29 cellular contexts compared by ENCODE assay signal in the genomic region with DNA sequence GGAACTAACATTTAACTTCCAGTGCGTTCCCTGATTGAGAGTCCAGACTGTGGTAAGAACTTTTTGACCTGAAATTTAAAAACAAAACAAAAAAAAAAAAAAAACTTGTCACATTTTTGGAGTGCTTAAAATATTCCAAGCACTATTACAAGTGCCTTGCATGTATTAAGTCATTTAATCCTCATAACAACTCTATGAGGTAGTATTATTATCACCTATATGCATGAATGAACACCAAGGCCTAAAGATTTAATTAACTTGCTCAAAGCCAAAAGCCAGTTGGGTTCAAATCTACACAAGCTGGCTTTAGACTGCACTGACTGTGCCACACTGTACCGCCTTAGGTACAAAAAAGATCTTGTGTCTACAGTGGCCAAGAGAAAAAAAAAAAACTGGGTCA. TPM values are rescaled to one million over a fixed set of nuclear protein-coding genes. Genes with fewer than 3 reads are reported as not detected.
A peak's percentile ranks its signal among the peaks of the same experiment; 100 is the strongest.
DNase-seq lines count a peak whose midpoint lies in the region; ATAC-seq, FAIRE-seq and TF ChIP-seq lines count a peak whose summit lies in the region.
"Had no signal": no experiment of that assay in that cellular context is flagged by ENCODE, and none has a peak within 500 bp of the region (broad histone marks: within the 10 kb centered on the region; RNA-seq: fewer than 3 reads in every experiment).

No MANE protein-coding gene starts in this region.

- H3K9me3 ChIP-seq in CD8-positive, alpha-beta T cell (ENCODE audit: low read length), result no peaks in the 10 kb centered on the region
- H3K9me3 ChIP-seq in astrocyte (ENCODE audit: insufficient read depth, low read depth, low read length) (no peaks in the 10 kb centered on the region), smooth muscle cell (replicated peaks; ENCODE audit: low read depth) (no peaks in the 10 kb centered on the region)
- H3K9me3 ChIP-seq: adrenal gland, body of pancreas, right lobe of liver, upper lobe of left lung had no signal

- H3K79me2 ChIP-seq in astrocyte (ENCODE audit: insufficient read depth, low read length), result no peaks in the 10 kb centered on the region
- H3K79me2 ChIP-seq in mesendoderm (ENCODE audit: control insufficient read depth, insufficient read depth, low read length), result no peaks in the 10 kb centered on the region
- no peaks in the 10 kb centered on the region for H3K79me2 ChIP-seq in smooth muscle cell (ENCODE audit: low read depth)

- H3K27me3 ChIP-seq in CD8-positive, alpha-beta T cell (ENCODE audit: insufficient read depth, low read length), result no peaks in the 10 kb centered on the region
- H3K27me3 ChIP-seq in astrocyte (ENCODE audit: insufficient read depth, low read length), result no peaks in the 10 kb centered on the region
- H3K27me3 ChIP-seq in mesendoderm (ENCODE audit: insufficient read depth, low read length, poor library complexity), result no peaks in the 10 kb centered on the region
- no peaks in the 10 kb centered on the region for H3K27me3 ChIP-seq in smooth muscle cell (ENCODE audit: low read depth)
- H3K27me3 ChIP-seq: adrenal gland, body of pancreas, right lobe of liver, upper lobe of left lung had no signal

- H3K27me3 Mint-ChIP-seq in CD8-positive, alpha-beta T cell (ENCODE audit: low read depth), result no peaks in the 10 kb centered on the region
- H3K27me3 Mint-ChIP-seq in astrocyte (ENCODE audit: low read depth, unreplicated experiment), result no peaks in the 10 kb centered on the region
- H3K27me3 Mint-ChIP-seq: activated CD4-positive, alpha-beta T cell treated with anti-CD3 and anti-CD28 coated beads for 36 hours; activated CD8-positive, alpha-beta T cell treated with anti-CD3 and anti-CD28 coated beads for 36 hours had no signal

- H3K56ac ChIP-seq in mesendoderm (ENCODE audit: low read length), result no peak overlapping the region

- no peaks in the 10 kb centered on the region for H3K4me1 Mint-ChIP-seq in CD8-positive, alpha-beta T cell (ENCODE audit: low read depth)
- peaks cover 15% of the 10 kb centered on the region for H3K4me1 Mint-ChIP-seq in astrocyte (ENCODE audit: low read depth, unreplicated experiment)
- H3K4me1 Mint-ChIP-seq: activated CD4-positive, alpha-beta T cell treated with anti-CD3 and anti-CD28 coated beads for 36 hours had no signal

- no peak overlapping the region for H2BK120ac ChIP-seq in mesendoderm (ENCODE audit: low read depth, low read length)

- no peaks in the 10 kb centered on the region for H3K4me1 ChIP-seq in CD8-positive, alpha-beta T cell (ENCODE audit: insufficient read depth, low read length)
- H3K4me1 ChIP-seq in astrocyte (ENCODE audit: insufficient read depth, low read length), result peaks cover 7% of the 10 kb centered on the region
- H3K4me1 ChIP-seq in mesendoderm (ENCODE audit: control insufficient read depth, low read depth, low read length), result no peaks in the 10 kb centered on the region
- peaks cover 10% of the 10 kb centered on the region for H3K4me1 ChIP-seq in smooth muscle cell (ENCODE audit: low read depth)
- H3K4me1 ChIP-seq: adrenal gland, body of pancreas, right lobe of liver, upper lobe of left lung had no signal

- TF ChIP-seq CTCF in CD8-positive, alpha-beta T cell (IDR thresholded peaks at IDR 0.05), result no peak
- TF ChIP-seq CTCF in astrocyte (IDR thresholded peaks at IDR 0.05; ENCODE audit: insufficient read depth, low read depth, low read length) (no peak), smooth muscle cell (IDR thresholded peaks at IDR 0.05; ENCODE audit: borderline replicate concordance, insufficient read depth, poor library complexity, severe bottlenecking) (no peak), coronary artery (IDR thresholded peaks at IDR 0.05) (no peak)

- no peak overlapping the region for H2AK5ac ChIP-seq in mesendoderm (ENCODE audit: low read length)

- no peak overlapping the region for H3K23ac ChIP-seq in mesendoderm (ENCODE audit: low read length)

- H3K79me1 ChIP-seq in mesendoderm (ENCODE audit: low read length), result no peaks in the 10 kb centered on the region

- H3K4me3 ChIP-seq in CD8-positive, alpha-beta T cell (ENCODE audit: low read depth, low read length), result no peak overlapping the region
- no peak overlapping the region for H3K4me3 ChIP-seq in astrocyte (ENCODE audit: insufficient read depth, low read depth, low read length)
- no peak overlapping the region for H3K4me3 ChIP-seq in mesendoderm (ENCODE audit: low read length)
- H3K4me3 ChIP-seq in smooth muscle cell, result no peak overlapping the region
- H3K4me3 ChIP-seq in coronary artery, result no peak overlapping the region
- H3K4me3 ChIP-seq: adrenal gland, body of pancreas, right lobe of liver, upper lobe of left lung had no signal

- no CpG with 5 or more reads among the region's 2 CpGs for WGBS in mesendoderm (ENCODE audit: extremely low coverage, insufficient coverage, low lambda C conversion rate)
- 98% methylated on average over 2 of the region's 2 CpGs for WGBS in smooth muscle cell (ENCODE audit: low lambda C conversion rate)

- H4K8ac ChIP-seq in mesendoderm (ENCODE audit: low read depth, low read length), result no peak overlapping the region

- H3K36me3 ChIP-seq in CD8-positive, alpha-beta T cell (ENCODE audit: insufficient read depth, low read length), result peaks cover 9% of the 10 kb centered on the region
- H3K36me3 ChIP-seq in astrocyte (ENCODE audit: insufficient read depth, low read length) (no peaks in the 10 kb centered on the region), mesendoderm (ENCODE audit: control insufficient read depth, insufficient read depth, low read length) (no peaks in the 10 kb centered on the region), smooth muscle cell (ENCODE audit: low read depth) (no peaks in the 10 kb centered on the region)
- H3K36me3 ChIP-seq: adrenal gland, right lobe of liver had no signal

- no peak overlapping the region for H4K5ac ChIP-seq in mesendoderm (ENCODE audit: low read length)

- no peaks in the 10 kb centered on the region for H3K9me3 Mint-ChIP-seq in CD8-positive, alpha-beta T cell
- H3K9me3 Mint-ChIP-seq in astrocyte (ENCODE audit: unreplicated experiment), result peaks cover 8% of the 10 kb centered on the region
- H3K9me3 Mint-ChIP-seq: activated CD8-positive, alpha-beta T cell treated with anti-CD3 and anti-CD28 coated beads for 36 hours; activated naive CD4-positive, alpha-beta T cell treated with anti-CD3 and anti-CD28 coated beads for 36 hours; activated T-helper 1 cell treated with anti-CD3 and anti-CD28 coated beads, Interleukin-12 subunit alpha, Interleukin-12 subunit beta, Interleukin-2, Interleukin-4 antibody, amounts not matched to agents 30 ng/mL and 10 ng/mL and 1 ng/mL, durations not matched to agents 14 hours and 24 hours and 36 hours; T-helper 2 cell treated with Interferon-gamma antibody and Interleukin-4, amounts not matched to agents 5 μg/mL and 100 μg/mL, for 36 hours had no signal

- intact Hi-C loops in CD8-positive, alpha-beta T cell (cut with DNase I, micrococcal nuclease), result no loop called here

- no peak for FAIRE-seq in astrocyte (lab: Jason Lieb, UNC)
- FAIRE-seq: frontal cortex had no signal

- no peak for DNase-seq in CD8-positive, alpha-beta T cell
- DNase-seq in astrocyte (ENCODE audit: low read depth), result peak; percentile 16
- DNase-seq in mesendoderm, result peak; percentile 8
- DNase-seq in smooth muscle cell (lab: John Stamatoyannopoulos, UW; ENCODE audit: unreplicated experiment), result no peak
- DNase-seq in coronary artery (ENCODE audit: low spot score), result no peak
- DNase-seq in hippocampal formation (lab: John Stamatoyannopoulos, UW), result no peak
- DNase-seq in stimulated activated naive CD8-positive, alpha-beta T cell treated with anti-CD3 and anti-CD28 coated beads, Interleukin-15, Interleukin-2, amounts not matched to agents 100 U/mL and 50 U/mL, for 24 hours, result no peak
- DNase-seq: activated CD4-positive, alpha-beta T cell treated with anti-CD3 and anti-CD28 coated beads for 36 hours; activated CD8-positive, alpha-beta memory T cell treated with anti-CD3 and anti-CD28 coated beads, Interleukin-2, amount 50 U/mL, for 48 hours; activated CD8-positive, alpha-beta T cell treated with anti-CD3 and anti-CD28 coated beads for 36 hours; activated naive CD4-positive, alpha-beta T cell treated with anti-CD3 and anti-CD28 coated beads for 36 hours; adrenal gland; body of pancreas; cerebellar nuclear complex; GF-D8; NCI-H1436 treated with DMSO at 0.1 percent for 48 hours; NCI-H2081 treated with DMSO at 0.1 percent for 48 hours; NCI-H2227 treated with DMSO at 0.1 percent for 48 hours; NCI-H526; NK-92 treated with Interleukin-12 subunit alpha and Interleukin-12 subunit beta, amount 100 ng/mL, for 24 hours; right lobe of liver; SHP77; stimulated activated CD4-positive, alpha-beta T cell treated with anti-CD3 and anti-CD28 coated beads, Interleukin-12 subunit alpha, Interleukin-12 subunit beta, amount 100 ng/mL, for 4 hours; stimulated activated CD4-positive, alpha-beta T cell treated with anti-CD3 and anti-CD28 coated beads, Interleukin-2, amount 100 ng/mL, for 48 hours; upper lobe of left lung had no signal

- no peak overlapping the region for H2BK5ac ChIP-seq in mesendoderm (ENCODE audit: low read length)

- no peak for ATAC-seq in CD8-positive, alpha-beta T cell
- no peak for ATAC-seq in HG02678 (IDR thresholded peaks at IDR 0.05; ENCODE audit: unreplicated experiment)
- no peak for ATAC-seq in stimulated activated naive CD8-positive, alpha-beta T cell treated with anti-CD3 and anti-CD28 coated beads, Interleukin-15, Interleukin-2, amounts not matched to agents 100 U/mL and 50 U/mL, for 24 hours
- ATAC-seq: activated CD4-positive, alpha-beta T cell treated with anti-CD3 and anti-CD28 coated beads for 36 hours; activated CD8-positive, alpha-beta T cell treated with anti-CD3 and anti-CD28 coated beads for 36 hours; body of pancreas; right lobe of liver had no signal

- H3K9ac ChIP-seq in astrocyte (ENCODE audit: low read length) (peak overlapping the region; percentile 13), mesendoderm (ENCODE audit: low read length) (no peak overlapping the region), smooth muscle cell (ENCODE audit: low read depth) (no peak overlapping the region)

- no peak overlapping the region for H3K18ac ChIP-seq in mesendoderm (ENCODE audit: low read length)

- H2BK15ac ChIP-seq in mesendoderm (replicated peaks; ENCODE audit: low read depth), result no peak overlapping the region

- CTCF ChIA-PET in CD8-positive, alpha-beta T cell (lab: Charles Lee), result interaction anchor here (0.6 to 1.2 kb wide), 2 partner anchors 24 to 29 kb away, joined by 3 read pairs; no protein-coding TSS in a partner anchor

- no peak overlapping the region for H3K27ac ChIP-seq in CD8-positive, alpha-beta T cell (ENCODE audit: low read depth, low read length)
- H3K27ac ChIP-seq in astrocyte (ENCODE audit: low read depth, low read length), result peak overlapping the region; percentile 69
- peak overlapping the region; percentile 6 for H3K27ac ChIP-seq in mesendoderm (ENCODE audit: low read depth, low read length)
- H3K27ac ChIP-seq in smooth muscle cell (ENCODE audit: low read depth), result peak overlapping the region; percentile 76
- H3K27ac ChIP-seq in coronary artery, result no peak overlapping the region
- H3K27ac ChIP-seq: adrenal gland, body of pancreas, right lobe of liver, upper lobe of left lung had no signal

- H3K4me2 ChIP-seq in astrocyte (ENCODE audit: low read length) (peak overlapping the region; percentile 36), mesendoderm (ENCODE audit: low read length) (no peak overlapping the region), smooth muscle cell (peak overlapping the region; percentile 74)

- H3F3A ChIP-seq in smooth muscle cell (ENCODE audit: low read depth), result no peaks in the 10 kb centered on the region

- POLR2A ChIA-PET in CD8-positive, alpha-beta T cell (lab: Charles Lee), result no interaction called here

- peaks cover 66% of the 10 kb centered on the region for H3K36me3 Mint-ChIP-seq in CD8-positive, alpha-beta T cell
- H3K36me3 Mint-ChIP-seq in astrocyte (ENCODE audit: low read depth, unreplicated experiment), result peaks cover 13% of the 10 kb centered on the region

- H4K20me1 ChIP-seq in astrocyte (ENCODE audit: insufficient read depth, low read length) (no peaks in the 10 kb centered on the region), smooth muscle cell (ENCODE audit: low read depth) (no peaks in the 10 kb centered on the region)

- no peak overlapping the region for H2AFZ ChIP-seq in astrocyte (ENCODE audit: low read depth, low read length)
- H2AFZ ChIP-seq in smooth muscle cell (ENCODE audit: low read depth), result no peak overlapping the region

- H3K27ac Mint-ChIP-seq in CD8-positive, alpha-beta T cell, result peak overlapping the region; percentile 45
- H3K27ac Mint-ChIP-seq in astrocyte (ENCODE audit: unreplicated experiment), result peak overlapping the region; percentile 56
- H3K27ac Mint-ChIP-seq: activated CD4-positive, alpha-beta T cell treated with anti-CD3 and anti-CD28 coated beads for 36 hours; activated CD8-positive, alpha-beta T cell treated with anti-CD3 and anti-CD28 coated beads for 36 hours; activated naive CD4-positive, alpha-beta T cell treated with anti-CD3 and anti-CD28 coated beads for 36 hours; activated T-helper 1 cell treated with anti-CD3 and anti-CD28 coated beads, Interleukin-12 subunit alpha, Interleukin-12 subunit beta, Interleukin-2, Interleukin-4 antibody, amounts not matched to agents 30 ng/mL and 10 ng/mL and 1 ng/mL, durations not matched to agents 14 hours and 24 hours and 36 hours; T-helper 2 cell treated with Interferon-gamma antibody and Interleukin-4, amounts not matched to agents 5 μg/mL and 100 μg/mL, for 36 hours had no signal

- no peak overlapping the region for H3K4me3 Mint-ChIP-seq in CD8-positive, alpha-beta T cell
- no peak overlapping the region for H3K4me3 Mint-ChIP-seq in astrocyte (ENCODE audit: unreplicated experiment)
- H3K4me3 Mint-ChIP-seq: activated CD4-positive, alpha-beta T cell treated with anti-CD3 and anti-CD28 coated beads for 36 hours; activated CD8-positive, alpha-beta T cell treated with anti-CD3 and anti-CD28 coated beads for 36 hours; activated naive CD4-positive, alpha-beta T cell treated with anti-CD3 and anti-CD28 coated beads for 36 hours; activated T-helper 1 cell treated with anti-CD3 and anti-CD28 coated beads, Interleukin-12 subunit alpha, Interleukin-12 subunit beta, Interleukin-2, Interleukin-4 antibody, amounts not matched to agents 30 ng/mL and 10 ng/mL and 1 ng/mL, durations not matched to agents 14 hours and 24 hours and 36 hours; T-helper 2 cell treated with Interferon-gamma antibody and Interleukin-4, amounts not matched to agents 5 μg/mL and 100 μg/mL, for 36 hours had no signal

- no peak overlapping the region for H3K4ac ChIP-seq in mesendoderm (ENCODE audit: low read depth, low read length)

RNA-seq across cellular contexts. Expression of a gene that starts 35.2 kb away (rescaled TPM):
- total RNA-seq in CD8-positive, alpha-beta T cell, result 1 to 10 TPM; 4.8 to 5.4 TPM
- total RNA-seq in astrocyte (9.0 and 10.5 TPM in 2 replicates), smooth muscle cell (7.3 and 27.7 TPM in 2 replicates)
- polyA plus RNA-seq in mesendoderm (2013, experiment 1 of 2), result 7.8 TPM
- polyA plus RNA-seq in mesendoderm (2013, experiment 2 of 2), result 7.2 TPM
- 6.6 and 8.2 TPM in 2 replicates for polyA plus RNA-seq in smooth muscle cell

RNA-seq across cellular contexts. Expression of a gene that starts 35.3 kb away (rescaled TPM):
- total RNA-seq in CD8-positive, alpha-beta T cell, result 1 to 10 TPM; 5.6 to 7.1 TPM
- 1.9 and 3.5 TPM in 2 replicates for total RNA-seq in astrocyte
- 33.0 TPM for polyA plus RNA-seq in mesendoderm (2013, experiment 1 of 2)
- 33.3 TPM for polyA plus RNA-seq in mesendoderm (2013, experiment 2 of 2)
- 8.2 and 9.1 TPM in 2 replicates for total RNA-seq in smooth muscle cell
- polyA plus RNA-seq in smooth muscle cell, result 8.1 and 8.8 TPM in 2 replicates
- total RNA-seq: body of pancreas had no signal

Comparison
In these comparisons a context has a peak if more than half of its experiments do, and no peak if none do; other contexts are left out.
1. DNase-seq: peak in astrocyte (single experiment) and mesendoderm (single experiment); none in CD8-positive, alpha-beta T cell (0 of 7), smooth muscle cell (single experiment), coronary artery (single experiment), hippocampal formation (0 of 2) and stimulated activated naive CD8-positive, alpha-beta T cell treated with anti-CD3 and anti-CD28 coated beads, Interleukin-15, Interleukin-2, amounts not matched to agents 100 U/mL and 50 U/mL, for 24 hours (single experiment).
2. H3K27ac ChIP-seq: peak in astrocyte (single experiment), mesendoderm (single experiment) and smooth muscle cell (single experiment); none in CD8-positive, alpha-beta T cell (single experiment) and coronary artery (0 of 2).